In the genomic region with DNA sequence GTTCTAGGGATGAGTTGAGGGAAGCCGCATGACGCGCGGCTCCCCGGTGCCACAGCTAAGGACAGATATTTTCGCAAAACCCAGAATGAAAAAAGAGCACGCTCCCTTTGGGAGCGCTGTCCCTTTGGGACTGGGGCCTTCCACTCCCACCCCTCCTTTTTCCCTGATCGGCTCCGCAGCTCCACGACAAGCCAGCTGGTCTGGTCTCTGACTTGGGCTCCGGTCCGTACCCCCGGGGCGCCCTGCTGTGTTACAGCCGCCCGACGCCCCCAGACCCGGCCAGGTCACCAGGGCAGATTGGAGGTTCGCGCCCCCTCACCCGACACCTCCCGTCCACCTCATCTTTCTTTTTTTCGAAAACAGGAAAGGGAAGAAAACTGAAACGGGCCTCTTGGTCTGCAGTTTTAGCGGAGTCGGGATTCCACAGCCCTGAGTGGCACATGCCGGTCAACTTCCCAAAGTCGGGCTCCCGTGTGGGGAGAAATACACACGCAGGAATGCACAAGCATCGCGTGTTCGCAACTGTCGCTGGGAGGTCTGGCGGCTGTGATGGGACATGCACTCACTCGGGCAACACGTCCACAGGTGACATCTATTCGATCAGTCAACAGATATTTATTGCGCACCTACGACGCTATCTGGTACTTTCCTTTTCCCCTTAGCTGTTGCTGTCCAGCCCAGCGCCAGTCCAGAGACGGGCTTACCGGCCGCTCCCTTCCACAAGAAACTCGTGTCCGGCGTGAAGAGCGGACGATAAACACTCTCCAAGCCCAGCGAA, we compare ENCODE assay signal across 13 cellular contexts. TPM values are rescaled to one million over a fixed set of nuclear protein-coding genes. Genes with fewer than 3 reads are reported as not detected.
DNase-seq lines count a peak whose midpoint lies in the region; ATAC-seq and TF ChIP-seq lines count a peak whose summit lies in the region.
"Had no signal": no experiment of that assay in that cellular context is flagged by ENCODE, and none has a peak within 500 bp of the region (broad histone marks: within the 10 kb centered on the region; RNA-seq: fewer than 3 reads in every experiment).

No MANE protein-coding gene starts in this region.

- H3K36me3 ChIP-seq in esophagus (ENCODE audit: control insufficient read depth in 2 of 2, insufficient read depth in 2 of 2, low read length in 1 of 2) = no peaks in the 10 kb centered on the region
- no peaks in the 10 kb centered on the region for H3K36me3 ChIP-seq in upper lobe of right lung
- H3K36me3 ChIP-seq in MG63 = no peaks in the 10 kb centered on the region
- H3K36me3 ChIP-seq: BLaER1 had no signal

- ATAC-seq in Right ventricle myocardium inferior = no peak
- no peak for ATAC-seq in Right ventricle myocardium superior (ENCODE audit: poor library complexity)
- no peak for ATAC-seq in upper lobe of right lung
- no peak for ATAC-seq in HG03442 (IDR thresholded peaks at IDR 0.05; ENCODE audit: unreplicated experiment)

- H3K4me3 ChIP-seq in esophagus (ENCODE audit: low read depth in 1 of 2, low read length in 2 of 2) (peak overlapping the region; percentile 16 to 35), upper lobe of right lung (peak overlapping the region; percentile 41), MG63 (no peak overlapping the region)
- H3K4me3 ChIP-seq: BLaER1, lung had no signal

- no peak overlapping the region for H3K27ac ChIP-seq in esophagus (ENCODE audit: low read depth in 2 of 2, low read length in 1 of 2)
- no peak overlapping the region for H3K27ac ChIP-seq in upper lobe of right lung
- H3K27ac ChIP-seq: BLaER1 had no signal

- H3K27me3 ChIP-seq in esophagus (ENCODE audit: control insufficient read depth in 1 of 2, insufficient read depth in 2 of 2, low read length in 2 of 2) = peaks cover 4 to 21% of the 10 kb centered on the region in 2 donors
- H3K27me3 ChIP-seq in upper lobe of right lung = peaks cover 81% of the 10 kb centered on the region
- H3K27me3 ChIP-seq in MG63 = peaks cover 5% of the 10 kb centered on the region

- H3K9me3 ChIP-seq in esophagus (ENCODE audit: control insufficient read depth in 2 of 2, insufficient read depth in 1 of 2, low read depth in 1 of 2, low read length in 1 of 2) (peaks cover 0 to 5% of the 10 kb centered on the region in 2 donors), upper lobe of right lung (no peaks in the 10 kb centered on the region), MG63 (no peaks in the 10 kb centered on the region)

- TF ChIP-seq CTCF in upper lobe of right lung (IDR thresholded peaks at IDR 0.05) = no peak

- DNase-seq in Right ventricle myocardium inferior (ENCODE audit: missing footprints) (peak; percentile 62), Right ventricle myocardium superior (no peak), myocyte (ENCODE audit: low read depth) (peak; percentile 10), upper lobe of right lung (no peak), NCI-H774 (lab: John Stamatoyannopoulos, UW) (no peak), MG63 (no peak)
- DNase-seq: aorta, HFFc6, NCI-H82 had no signal

- H3K4me1 ChIP-seq in esophagus (ENCODE audit: control insufficient read depth in 2 of 2, insufficient read depth in 2 of 2, low read length in 1 of 2) = peaks cover 9 to 15% of the 10 kb centered on the region in 2 donors
- peaks cover 19% of the 10 kb centered on the region for H3K4me1 ChIP-seq in upper lobe of right lung
- H3K4me1 ChIP-seq: BLaER1 had no signal

- intact Hi-C loops in Right ventricle myocardium inferior (cut with DNase I) (loop anchor here (10.0 kb wide), 2 partner anchors 232 to 428 kb away; no protein-coding TSS in a partner anchor), Right ventricle myocardium superior (cut with DNase I) (loop anchor here (10.0 kb wide), 3 partner anchors 152 to 1002 kb away; no protein-coding TSS in a partner anchor), upper lobe of right lung (cut with DNase I) (no loop called here)

- 18 to 19% methylated on average over 52 of the region's 52 CpGs for WGBS in esophagus, 2 donors

RNA-seq across cellular contexts. Expression of a gene that starts 3.9 kb away (rescaled TPM):
- total RNA-seq in Right ventricle myocardium inferior (13.8 TPM), Right ventricle myocardium superior (10.9 TPM), myocyte (2.4 and 2.7 TPM in 2 replicates), upper lobe of right lung (5.4 TPM)
- polyA plus RNA-seq in esophagus = 10 to 100 TPM in 1 of 2 donors, 1 to 10 TPM in 1; 3.7 to 11.4 TPM
- 4.4 TPM for polyA plus RNA-seq in myocyte (2012)
- 0.82 and 3.0 TPM in 2 replicates for total RNA-seq in MG63 (2014; rRNA removed; shearing (Covaris generic); ENCODE audit: low replicate concordance)

Comparison
In these comparisons a context has a peak if more than half of its experiments do, and no peak if none do; other contexts are left out.
1. DNase-seq: peak in Right ventricle myocardium inferior (single experiment) and myocyte (single experiment); none in Right ventricle myocardium superior (single experiment), upper lobe of right lung (single experiment), NCI-H774 (single experiment) and MG63 (single experiment).